ENCODE assay signal across 1 cellular context in the genomic region with DNA sequence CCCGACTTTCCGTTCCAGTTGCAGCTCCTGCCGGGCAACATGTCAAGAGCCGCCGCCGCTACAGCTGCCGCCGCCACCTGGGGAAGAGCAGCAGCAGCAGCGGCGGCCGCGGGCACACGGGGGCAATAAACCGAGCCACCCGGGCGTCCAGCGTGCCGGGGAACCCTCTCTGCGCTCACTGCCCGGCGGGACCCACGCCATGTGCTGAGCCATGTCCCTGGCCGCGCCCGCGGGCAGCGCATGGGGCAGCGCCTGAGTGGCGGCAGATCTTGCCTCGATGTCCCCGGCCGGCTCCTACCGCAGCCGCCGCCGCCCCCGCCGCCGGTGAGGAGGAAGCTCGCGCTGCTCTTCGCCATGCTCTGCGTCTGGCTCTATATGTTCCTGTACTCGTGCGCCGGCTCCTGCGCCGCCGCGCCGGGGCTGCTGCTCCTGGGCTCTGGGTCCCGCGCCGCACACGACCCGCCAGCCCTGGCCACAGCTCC.
TF ChIP-seq lines count a peak whose summit lies in the region.

No MANE protein-coding gene starts in this region.

TF ChIP-seq in GM23338, 12 proteins besides CTCF, POLR2A, EP300 and RAD21 (continued from another document):
- TF ChIP-seq, protein P1, sequence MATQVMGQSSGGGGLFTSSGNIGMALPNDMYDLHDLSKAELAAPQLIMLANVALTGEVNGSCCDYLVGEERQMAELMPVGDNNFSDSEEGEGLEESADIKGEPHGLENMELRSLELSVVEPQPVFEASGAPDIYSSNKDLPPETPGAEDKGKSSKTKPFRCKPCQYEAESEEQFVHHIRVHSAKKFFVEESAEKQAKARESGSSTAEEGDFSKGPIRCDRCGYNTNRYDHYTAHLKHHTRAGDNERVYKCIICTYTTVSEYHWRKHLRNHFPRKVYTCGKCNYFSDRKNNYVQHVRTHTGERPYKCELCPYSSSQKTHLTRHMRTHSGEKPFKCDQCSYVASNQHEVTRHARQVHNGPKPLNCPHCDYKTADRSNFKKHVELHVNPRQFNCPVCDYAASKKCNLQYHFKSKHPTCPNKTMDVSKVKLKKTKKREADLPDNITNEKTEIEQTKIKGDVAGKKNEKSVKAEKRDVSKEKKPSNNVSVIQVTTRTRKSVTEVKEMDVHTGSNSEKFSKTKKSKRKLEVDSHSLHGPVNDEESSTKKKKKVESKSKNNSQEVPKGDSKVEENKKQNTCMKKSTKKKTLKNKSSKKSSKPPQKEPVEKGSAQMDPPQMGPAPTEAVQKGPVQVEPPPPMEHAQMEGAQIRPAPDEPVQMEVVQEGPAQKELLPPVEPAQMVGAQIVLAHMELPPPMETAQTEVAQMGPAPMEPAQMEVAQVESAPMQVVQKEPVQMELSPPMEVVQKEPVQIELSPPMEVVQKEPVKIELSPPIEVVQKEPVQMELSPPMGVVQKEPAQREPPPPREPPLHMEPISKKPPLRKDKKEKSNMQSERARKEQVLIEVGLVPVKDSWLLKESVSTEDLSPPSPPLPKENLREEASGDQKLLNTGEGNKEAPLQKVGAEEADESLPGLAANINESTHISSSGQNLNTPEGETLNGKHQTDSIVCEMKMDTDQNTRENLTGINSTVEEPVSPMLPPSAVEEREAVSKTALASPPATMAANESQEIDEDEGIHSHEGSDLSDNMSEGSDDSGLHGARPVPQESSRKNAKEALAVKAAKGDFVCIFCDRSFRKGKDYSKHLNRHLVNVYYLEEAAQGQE (IDR thresholded peaks at IDR 0.05; ENCODE audit: unreplicated experiment) = no peak
- no peak for TF ChIP-seq ZNF331 (CRISPR knock-in tag; IDR thresholded peaks at IDR 0.05; ENCODE audit: low read depth)
